In genomic region chr21:32347887-32348450, GRCh38 we compare ENCODE assay signal across 1 cellular context.
TF ChIP-seq lines count a peak whose summit lies in the region.

No MANE protein-coding gene starts in this region.

TF ChIP-seq in IMR-90, 13 proteins besides CTCF, POLR2A, EP300 and RAD21 (continued from another document):
- TF ChIP-seq USF2 (IDR thresholded peaks at IDR 0.05; ENCODE audit: low read depth, low read length) (no peak), FOS (IDR thresholded peaks at IDR 0.05; ENCODE audit: low read depth, low read length) (no peak), RFX5 (IDR thresholded peaks at IDR 0.05; ENCODE audit: low read depth, low read length) (no peak), MXI1 (IDR thresholded peaks at IDR 0.05; ENCODE audit: borderline replicate concordance, low read depth, low read length) (no peak), MAZ (IDR thresholded peaks at IDR 0.05; ENCODE audit: borderline replicate concordance, low read depth, low read length) (no peak), RCOR1 (IDR thresholded peaks at IDR 0.05; ENCODE audit: insufficient replicate concordance, low read length) (no peak), NFE2L2 (IDR thresholded peaks at IDR 0.05; ENCODE audit: low read depth, low read length) (no peak), CEBPB (IDR thresholded peaks at IDR 0.05; ENCODE audit: low read depth, low read length) (no peak), SMC3 (IDR thresholded peaks at IDR 0.05; ENCODE audit: low read depth, low read length) (no peak), MAFK (IDR thresholded peaks at IDR 0.05; ENCODE audit: low read depth, low read length) (no peak), ELK1 (IDR thresholded peaks at IDR 0.05; ENCODE audit: borderline replicate concordance, low read depth, low read length) (no peak)
